Comparison of ENCODE assay signal across 22 cellular contexts in the genomic region with DNA sequence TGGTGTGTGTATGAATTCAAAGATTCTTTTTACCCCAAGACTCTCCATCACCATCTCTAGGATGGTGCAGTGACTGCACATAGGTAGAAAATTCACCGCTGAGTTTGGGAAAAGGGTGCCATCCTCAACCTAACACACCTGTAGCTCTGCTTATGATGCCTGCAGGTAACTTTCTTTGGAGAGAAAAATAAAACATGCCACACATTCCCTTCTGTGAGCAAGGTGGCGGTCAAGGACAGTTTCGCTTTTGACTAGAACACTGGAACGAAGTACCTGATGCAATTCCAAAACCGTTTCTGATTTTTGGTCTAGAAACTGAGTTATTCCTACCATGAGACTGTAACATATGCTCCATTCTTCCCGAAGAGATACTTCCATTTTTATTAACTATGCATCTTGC.
"Had no signal": no experiment of that assay in that cellular context is flagged by ENCODE, and none has a peak within 500 bp of the region (broad histone marks: within the 10 kb centered on the region; RNA-seq: fewer than 3 reads in every experiment).

No MANE protein-coding gene starts in this region.

- H3K9me3 ChIP-seq: esophagus muscularis mucosa, gastrocnemius medialis, lower lobe of right lung, sigmoid colon, thoracic aorta had no signal

- DNase-seq: activated CD4-positive, alpha-beta T cell treated with anti-CD3 and anti-CD28 coated beads, Interleukin-2, amount 10 ng/mL, durations not matched to agents 24 days and 14 days; activated CD8-positive, alpha-beta memory T cell treated with anti-CD3 and anti-CD28 coated beads, Interleukin-2, amount 10 ng/mL, durations not matched to agents 7 days and 5 days; activated CD8-positive, alpha-beta T cell treated with anti-CD3 and anti-CD28 coated beads for 36 hours; activated effector memory CD4-positive, alpha-beta T cell treated with anti-CD3 and anti-CD28 coated beads, Interleukin-2, amount 50 U/mL, for 16 hours; activated T-cell treated with anti-CD3 and anti-CD28 coated beads for 4 hours; aorta; brain microvascular endothelial cell; caudate nucleus; effector CD8-positive, alpha-beta T cell; gastrocnemius medialis; hippocampal formation; lower lobe of right lung; naive B cell; occipital lobe; sigmoid colon; stimulated activated CD4-positive, alpha-beta T cell treated with anti-CD3 and anti-CD28 coated beads, Interleukin-2, amount 100 ng/mL, for 48 hours; stimulated activated naive CD4-positive, alpha-beta T cell had no signal

- H3K27ac ChIP-seq: brain microvascular endothelial cell, esophagus muscularis mucosa, gastrocnemius medialis, lower lobe of right lung, sigmoid colon, thoracic aorta, VCaP had no signal

- H3K4me1 ChIP-seq: gastrocnemius medialis, lower lobe of right lung had no signal

- H3K27me3 ChIP-seq: brain microvascular endothelial cell, esophagus muscularis mucosa, gastrocnemius medialis, sigmoid colon had no signal

- ATAC-seq: activated CD4-positive, CD25-positive, alpha-beta regulatory T cell treated with anti-CD3 and anti-CD28 coated beads, Interleukin-2, amount 50 U/mL, for 24 hours; activated CD8-positive, alpha-beta memory T cell treated with anti-CD3 and anti-CD28 coated beads, Interleukin-2, amount 10 ng/mL, durations not matched to agents 7 days and 5 days; activated CD8-positive, alpha-beta T cell treated with anti-CD3 and anti-CD28 coated beads for 36 hours; activated naive CD4-positive, alpha-beta T cell treated with anti-CD3 and anti-CD28 coated beads, Interleukin-2, amount 50 U/mL, for 72 hours; gastrocnemius medialis had no signal

- H3K36me3 ChIP-seq: brain microvascular endothelial cell, esophagus muscularis mucosa, gastrocnemius medialis, lower lobe of right lung, sigmoid colon, thoracic aorta had no signal

- H3K4me3 ChIP-seq: esophagus muscularis mucosa, gastrocnemius medialis, lower lobe of right lung, sigmoid colon, thoracic aorta had no signal
